ENCODE assay signal across 11 cellular contexts in genomic region chr17:36674278-36674650, GRCh38.
DNase-seq lines count a peak whose midpoint lies in the region; ATAC-seq lines count a peak whose summit lies in the region.
"Had no signal": no experiment of that assay in that cellular context is flagged by ENCODE, and none has a peak within 500 bp of the region (broad histone marks: within the 10 kb centered on the region; RNA-seq: fewer than 3 reads in every experiment).

No MANE protein-coding gene starts in this region.

- H3K36me3 Mint-ChIP-seq in activated CD8-positive, alpha-beta T cell treated with anti-CD3 and anti-CD28 coated beads, Interleukin-2, amount 10 ng/mL, durations not matched to agents 7 days and 5 days (ENCODE audit: low read depth) = no peaks in the 10 kb centered on the region
- H3K36me3 Mint-ChIP-seq: mesothelial cell of epicardium had no signal

- peak overlapping the region; percentile 61 for H3K4me3 Mint-ChIP-seq in activated CD8-positive, alpha-beta T cell treated with anti-CD3 and anti-CD28 coated beads, Interleukin-2, amount 10 ng/mL, durations not matched to agents 7 days and 5 days
- peak overlapping the region; percentile 17 to 20 for H3K4me3 Mint-ChIP-seq in stimulated activated naive CD8-positive, alpha-beta T cell treated with anti-CD3 and anti-CD28 coated beads, Interleukin-15, amount 100 ng/mL, for 72 hours
- H3K4me3 Mint-ChIP-seq: mesothelial cell of epicardium had no signal

- peak; percentile 91 for ATAC-seq in activated CD8-positive, alpha-beta T cell treated with anti-CD3 and anti-CD28 coated beads, Interleukin-2, amount 10 ng/mL, durations not matched to agents 7 days and 5 days
- ATAC-seq in stimulated activated naive CD8-positive, alpha-beta T cell treated with anti-CD3 and anti-CD28 coated beads, Interleukin-15, amount 100 ng/mL, for 72 hours = peak; percentile 94
- no peak for ATAC-seq in HG03280 (IDR thresholded peaks at IDR 0.05; ENCODE audit: unreplicated experiment)

- DNase-seq in stimulated activated CD4-positive, alpha-beta T cell treated with anti-CD3 and anti-CD28 coated beads, Interleukin-15, amount 100 ng/mL, for 24 hours = peak; percentile 28
- DNase-seq in stimulated activated CD4-positive, alpha-beta T cell treated with anti-CD3 and anti-CD28 coated beads, Interleukin-4, amount 100 ng/mL, for 1 hour = no peak
- DNase-seq in activated CD8-positive, alpha-beta T cell treated with anti-CD3 and anti-CD28 coated beads, Interleukin-2, amount 10 ng/mL, durations not matched to agents 7 days and 5 days = peak; percentile 87
- peak; percentile 20 for DNase-seq in effector CD4-positive, alpha-beta T cell
- peak; percentile 31 to 59 for DNase-seq in stimulated activated naive CD8-positive, alpha-beta T cell treated with anti-CD3 and anti-CD28 coated beads, Interleukin-15, amount 100 ng/mL, for 72 hours
- DNase-seq in SK-N-DZ (ENCODE audit: low spot score) = no peak
- DNase-seq in NAMALWA (ENCODE audit: low spot score) = no peak
- DNase-seq: NCI-H526, upper lobe of left lung had no signal

- H3K27ac Mint-ChIP-seq in activated CD8-positive, alpha-beta T cell treated with anti-CD3 and anti-CD28 coated beads, Interleukin-2, amount 10 ng/mL, durations not matched to agents 7 days and 5 days = peak overlapping the region; percentile 96
- peak overlapping the region in 1 of 2 donors; percentile 74 for H3K27ac Mint-ChIP-seq in stimulated activated naive CD8-positive, alpha-beta T cell treated with anti-CD3 and anti-CD28 coated beads, Interleukin-15, amount 100 ng/mL, for 72 hours
- H3K27ac Mint-ChIP-seq: mesothelial cell of epicardium had no signal

- CTCF ChIA-PET in activated CD8-positive, alpha-beta T cell treated with anti-CD3 and anti-CD28 coated beads, Interleukin-2, amount 10 ng/mL, durations not matched to agents 7 days and 5 days (lab: Charles Lee) = no interaction called here

- POLR2A ChIA-PET in activated CD8-positive, alpha-beta T cell treated with anti-CD3 and anti-CD28 coated beads, Interleukin-2, amount 10 ng/mL, durations not matched to agents 7 days and 5 days (lab: Charles Lee) = no interaction called here

- H3K27me3 Mint-ChIP-seq in activated CD8-positive, alpha-beta T cell treated with anti-CD3 and anti-CD28 coated beads, Interleukin-2, amount 10 ng/mL, durations not matched to agents 7 days and 5 days (ENCODE audit: low read depth) = no peaks in the 10 kb centered on the region
- H3K27me3 Mint-ChIP-seq in stimulated activated naive CD8-positive, alpha-beta T cell treated with anti-CD3 and anti-CD28 coated beads, Interleukin-15, amount 100 ng/mL, for 72 hours = no peaks in the 10 kb centered on the region

- H3K4me1 Mint-ChIP-seq in activated CD8-positive, alpha-beta T cell treated with anti-CD3 and anti-CD28 coated beads, Interleukin-2, amount 10 ng/mL, durations not matched to agents 7 days and 5 days (ENCODE audit: low read depth) = peaks cover 64% of the 10 kb centered on the region
- peaks cover 43% of the 10 kb centered on the region for H3K4me1 Mint-ChIP-seq in stimulated activated naive CD8-positive, alpha-beta T cell treated with anti-CD3 and anti-CD28 coated beads, Interleukin-15, amount 100 ng/mL, for 72 hours
- H3K4me1 Mint-ChIP-seq: mesothelial cell of epicardium had no signal

- H3K9me3 Mint-ChIP-seq in activated CD8-positive, alpha-beta T cell treated with anti-CD3 and anti-CD28 coated beads, Interleukin-2, amount 10 ng/mL, durations not matched to agents 7 days and 5 days (ENCODE audit: insufficient read depth) = no peaks in the 10 kb centered on the region
- no peaks in the 10 kb centered on the region for H3K9me3 Mint-ChIP-seq in stimulated activated naive CD8-positive, alpha-beta T cell treated with anti-CD3 and anti-CD28 coated beads, Interleukin-15, amount 100 ng/mL, for 72 hours
- H3K9me3 Mint-ChIP-seq: mesothelial cell of epicardium had no signal

Comparison
In these comparisons a context has a peak if more than half of its experiments do, and no peak if none do; other contexts are left out.
1. DNase-seq: peak in stimulated activated CD4-positive, alpha-beta T cell treated with anti-CD3 and anti-CD28 coated beads, Interleukin-15, amount 100 ng/mL, for 24 hours (single experiment), activated CD8-positive, alpha-beta T cell treated with anti-CD3 and anti-CD28 coated beads, Interleukin-2, amount 10 ng/mL, durations not matched to agents 7 days and 5 days (single experiment), effector CD4-positive, alpha-beta T cell (single experiment) and stimulated activated naive CD8-positive, alpha-beta T cell treated with anti-CD3 and anti-CD28 coated beads, Interleukin-15, amount 100 ng/mL, for 72 hours (2 of 2); none in stimulated activated CD4-positive, alpha-beta T cell treated with anti-CD3 and anti-CD28 coated beads, Interleukin-4, amount 100 ng/mL, for 1 hour (single experiment), SK-N-DZ (single experiment) and NAMALWA (single experiment).